22 cellular contexts compared by ENCODE assay signal in genomic region chr17:77570565-77570898, GRCh38.
DNase-seq lines count a peak whose midpoint lies in the region; ATAC-seq, FAIRE-seq and TF ChIP-seq lines count a peak whose summit lies in the region.
"Had no signal": no experiment of that assay in that cellular context is flagged by ENCODE, and none has a peak within 500 bp of the region (broad histone marks: within the 10 kb centered on the region; RNA-seq: fewer than 3 reads in every experiment).

No MANE protein-coding gene starts in this region.

- H3K79me2 ChIP-seq in K562 (ENCODE audit: control insufficient read depth, insufficient read depth, low read length): no peaks in the 10 kb centered on the region

- TF ChIP-seq CTCF in K562 (IDR thresholded peaks at IDR 0.05 in 2 of 3, conservative IDR thresholded peaks at IDR 0.05 in 1 of 3; ENCODE audit: insufficient read depth in 2 of 3, low read depth in 1 of 3, low read length in 3 of 3) (no peak), spleen (IDR thresholded peaks at IDR 0.05 in 8 of 11, conservative IDR thresholded peaks at IDR 0.05 in 3 of 11) (no peak)

- intact Hi-C loops in K562 (cut with micrococcal nuclease): no loop called here
- intact Hi-C loops in left colon (cut with DNase I, micrococcal nuclease): no loop called here
- intact Hi-C loops in spleen (cut with DNase I; ENCODE audit: low total_unique reads): no loop called here

- ATAC-seq in K562 (no peak), left colon (peak; percentile 12), GM19397 (IDR thresholded peaks at IDR 0.05; ENCODE audit: unreplicated experiment) (no peak)
- ATAC-seq: A549 had no signal

- no peak overlapping the region for H2AFZ ChIP-seq in K562 (ENCODE audit: low read depth, low read length)

- no peak for TF ChIP-seq RAD21 in K562 (CRISPR knock-in tag; conservative IDR thresholded peaks at IDR 0.05 in 1 of 2, IDR thresholded peaks at IDR 0.05 in 1 of 2)

- POLR2A ChIA-PET in K562 (lab: Yijun Ruan, JAX): interaction anchor here (0.9 kb wide), 2 partner anchors 9 to 28 kb away, joined by 3 read pairs; no protein-coding TSS in a partner anchor

- H4K20me1 ChIP-seq in K562 (replicated peaks; ENCODE audit: control insufficient read depth, insufficient read depth, low read length): peaks cover 3% of the 10 kb centered on the region; the same call in 1 of the 2 replicates

- no peak for TF ChIP-seq EP300 in K562 (IDR thresholded peaks at IDR 0.05; ENCODE audit: low read length)

- no peak overlapping the region for H3K4me2 ChIP-seq in K562 (ENCODE audit: insufficient read depth, low read length)
- H3K4me2 ChIP-seq: A549, SK-N-SH had no signal

- no TSS peak for BruUV-seq in K562 (replicated peaks; lab: Mats Ljungman, UMichigan)

- DNase-seq in D341Med (ENCODE audit: low spot score) (peak; percentile 50), K562 (ENCODE audit: extremely low read depth in 1 of 4, low spot score in 3 of 4) (no peak), left colon (no peak), spleen (peak; percentile 63), AG20443 (ENCODE audit: low spot score) (no peak)
- no peak for DNase-seq in activated CD4-positive, CD25-positive, alpha-beta regulatory T cell treated with anti-CD3 and anti-CD28 coated beads, Interleukin-2, amount 50 U/mL, for 72 hours
- DNase-seq: C1 segment of cervical spinal cord, DMS 273 treated with DMSO at 0.1 percent for 48 hours, DND-41, HCEC 1CT, KBM-7, MV-4-11, NCI-H187, NCI-H2107, NCI-H2227 treated with DMSO at 0.1 percent for 48 hours, NCI-H510A treated with DMSO at 0.1 percent for 48 hours, NCI-H774, RPMI8226, SHP77 treated with DMSO at 0.1 percent for 48 hours, SK-N-SH had no signal

- no peak overlapping the region for H3K27ac ChIP-seq in K562 (ENCODE audit: extremely low read depth, low read depth, low read length)
- no peak overlapping the region for H3K27ac ChIP-seq in spleen
- H3K27ac ChIP-seq: A549 had no signal

- CTCF ChIA-PET in K562 (lab: Yijun Ruan, JAX; ENCODE audit: low intra/inter-chr PET ratio): no interaction called here

- H3K9me3 ChIP-seq in K562 (replicated peaks; ENCODE audit: control insufficient read depth, insufficient read depth, low read depth, low read length) (no peaks in the 10 kb centered on the region), spleen (no peaks in the 10 kb centered on the region)
- H3K9me3 ChIP-seq: A549, SK-N-SH had no signal

- in situ Hi-C loops in K562 (cut with MboI): no loop called here

- H3K9ac ChIP-seq in K562 (ENCODE audit: insufficient read depth in 1 of 2, low read depth in 2 of 2, low read length in 2 of 2): no peak overlapping the region; a peak in 1 of 4 replicates
- H3K9ac ChIP-seq: SK-N-SH had no signal

- H3K4me3 ChIP-seq in K562 (no peak overlapping the region), spleen (no peak overlapping the region)
- H3K4me3 ChIP-seq: A549 had no signal

- no peak for FAIRE-seq in K562 (lab: Jason Lieb, UNC)
- FAIRE-seq: A549 had no signal

- WGBS in K562 (ENCODE audit: insufficient coverage, low coverage, missing lambda C conversion rate): 45% methylated on average over 6 of the region's 7 CpGs
- 90 to 95% (median 94%) methylated on average over 6 to 7 of the region's 7 CpGs for WGBS in spleen, 5 donors

- peaks cover 28 to 58% of the 10 kb centered on the region in 2 experiments for H3K27me3 ChIP-seq in K562 (ENCODE audit: control insufficient read depth in 2 of 2, insufficient read depth in 2 of 2, low read length in 2 of 2)
- H3K27me3 ChIP-seq in spleen (replicated peaks in 1 of 7): peaks cover 0 to 65% (median 31%) of the 10 kb centered on the region in 7 donors

- H3K36me3 ChIP-seq in K562 (ENCODE audit: control insufficient read depth, insufficient read depth, low read length) (no peaks in the 10 kb centered on the region), spleen (no peaks in the 10 kb centered on the region)

- TF ChIP-seq POLR2A in K562 (conservative IDR thresholded peaks at IDR 0.05): no peak
- no peak for TF ChIP-seq POLR2A in spleen (IDR thresholded peaks at IDR 0.05)

- no peaks in the 10 kb centered on the region for H3K9me1 ChIP-seq in K562 (ENCODE audit: control insufficient read depth, insufficient read depth, low read length)

- H3K4me1 ChIP-seq in K562 (replicated peaks in 1 of 2; ENCODE audit: control insufficient read depth in 2 of 2, insufficient read depth in 2 of 2, low read length in 2 of 2) (peaks cover 12 to 18% of the 10 kb centered on the region in 2 experiments), spleen (peaks cover 10 to 24% (median 15%) of the 10 kb centered on the region in 6 donors)

TF ChIP-seq in K562, 482 proteins besides CTCF, POLR2A, EP300 and RAD21:
- TF ChIP-seq ZSCAN29 (IDR thresholded peaks at IDR 0.05) (no peak), CHCHD3 (CRISPR knock-in tag; IDR thresholded peaks at IDR 0.05) (no peak), SRSF1 (IDR thresholded peaks at IDR 0.05; ENCODE audit: low read depth, low read length) (no peak), PHF21A (IDR thresholded peaks at IDR 0.05; ENCODE audit: borderline replicate concordance, low read depth) (no peak), ZFX (CRISPR knock-in tag; IDR thresholded peaks at IDR 0.05) (peak; percentile 35)
- TF ChIP-seq, protein P1, sequence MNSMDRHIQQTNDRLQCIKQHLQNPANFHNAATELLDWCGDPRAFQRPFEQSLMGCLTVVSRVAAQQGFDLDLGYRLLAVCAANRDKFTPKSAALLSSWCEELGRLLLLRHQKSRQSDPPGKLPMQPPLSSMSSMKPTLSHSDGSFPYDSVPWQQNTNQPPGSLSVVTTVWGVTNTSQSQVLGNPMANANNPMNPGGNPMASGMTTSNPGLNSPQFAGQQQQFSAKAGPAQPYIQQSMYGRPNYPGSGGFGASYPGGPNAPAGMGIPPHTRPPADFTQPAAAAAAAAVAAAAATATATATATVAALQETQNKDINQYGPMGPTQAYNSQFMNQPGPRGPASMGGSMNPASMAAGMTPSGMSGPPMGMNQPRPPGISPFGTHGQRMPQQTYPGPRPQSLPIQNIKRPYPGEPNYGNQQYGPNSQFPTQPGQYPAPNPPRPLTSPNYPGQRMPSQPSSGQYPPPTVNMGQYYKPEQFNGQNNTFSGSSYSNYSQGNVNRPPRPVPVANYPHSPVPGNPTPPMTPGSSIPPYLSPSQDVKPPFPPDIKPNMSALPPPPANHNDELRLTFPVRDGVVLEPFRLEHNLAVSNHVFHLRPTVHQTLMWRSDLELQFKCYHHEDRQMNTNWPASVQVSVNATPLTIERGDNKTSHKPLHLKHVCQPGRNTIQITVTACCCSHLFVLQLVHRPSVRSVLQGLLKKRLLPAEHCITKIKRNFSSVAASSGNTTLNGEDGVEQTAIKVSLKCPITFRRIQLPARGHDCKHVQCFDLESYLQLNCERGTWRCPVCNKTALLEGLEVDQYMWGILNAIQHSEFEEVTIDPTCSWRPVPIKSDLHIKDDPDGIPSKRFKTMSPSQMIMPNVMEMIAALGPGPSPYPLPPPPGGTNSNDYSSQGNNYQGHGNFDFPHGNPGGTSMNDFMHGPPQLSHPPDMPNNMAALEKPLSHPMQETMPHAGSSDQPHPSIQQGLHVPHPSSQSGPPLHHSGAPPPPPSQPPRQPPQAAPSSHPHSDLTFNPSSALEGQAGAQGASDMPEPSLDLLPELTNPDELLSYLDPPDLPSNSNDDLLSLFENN (IDR thresholded peaks at IDR 0.05; ENCODE audit: low read depth in 2 of 2, low read length in 2 of 2): no peak
- TF ChIP-seq, protein P2, sequence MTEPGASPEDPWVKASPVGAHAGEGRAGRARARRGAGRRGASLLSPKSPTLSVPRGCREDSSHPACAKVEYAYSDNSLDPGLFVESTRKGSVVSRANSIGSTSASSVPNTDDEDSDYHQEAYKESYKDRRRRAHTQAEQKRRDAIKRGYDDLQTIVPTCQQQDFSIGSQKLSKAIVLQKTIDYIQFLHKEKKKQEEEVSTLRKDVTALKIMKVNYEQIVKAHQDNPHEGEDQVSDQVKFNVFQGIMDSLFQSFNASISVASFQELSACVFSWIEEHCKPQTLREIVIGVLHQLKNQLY (CRISPR knock-in tag; conservative IDR thresholded peaks at IDR 0.05): no peak

Comparison
In these comparisons a context has a peak if more than half of its experiments do, and no peak if none do; other contexts are left out.
1. DNase-seq: peak in D341Med (single experiment) and spleen (single experiment); none in K562 (0 of 4), left colon (0 of 2), activated CD4-positive, CD25-positive, alpha-beta regulatory T cell treated with anti-CD3 and anti-CD28 coated beads, Interleukin-2, amount 50 U/mL, for 72 hours (single experiment) and AG20443 (single experiment).